In the genomic region with DNA sequence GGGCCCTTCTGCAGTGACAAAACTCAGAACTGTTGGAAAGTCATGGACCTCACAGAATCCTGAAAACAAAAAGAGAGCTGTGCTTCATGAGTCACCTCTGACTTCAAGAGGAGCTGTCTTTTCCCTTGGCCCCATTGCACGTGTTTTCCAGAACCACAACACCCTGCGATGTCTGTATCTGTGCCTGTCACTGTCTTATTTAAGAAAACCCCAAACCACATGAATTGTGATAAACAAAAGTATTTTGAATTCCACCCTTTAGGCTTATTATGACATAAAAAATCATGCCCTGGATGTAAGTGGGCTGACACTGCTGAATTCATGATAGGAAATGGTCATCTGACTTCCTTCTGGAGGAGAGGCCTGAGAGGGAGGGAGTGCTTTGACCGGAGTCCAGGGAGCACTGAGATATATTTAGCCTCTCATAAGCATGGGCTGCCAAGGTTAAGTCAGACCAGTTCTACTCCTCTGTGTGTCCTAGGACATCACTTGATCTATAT, we compare ENCODE assay signal across 10 cellular contexts.
DNase-seq lines count a peak whose midpoint lies in the region; ATAC-seq lines count a peak whose summit lies in the region.
"Had no signal": no experiment of that assay in that cellular context is flagged by ENCODE, and none has a peak within 500 bp of the region (broad histone marks: within the 10 kb centered on the region; RNA-seq: fewer than 3 reads in every experiment).

No MANE protein-coding gene starts in this region.

- no peak for DNase-seq in Right ventricle myocardium inferior (ENCODE audit: missing footprints)
- no peak for DNase-seq in cardiac septum (ENCODE audit: low spot score)
- DNase-seq in amniotic epithelial cell (ENCODE audit: low read depth) = peak; percentile 39
- DNase-seq in mucosa of gallbladder (ENCODE audit: low spot score) = peak; percentile 31
- no peak for DNase-seq in NCI-H1436 treated with DMSO at 0.1 percent for 48 hours (lab: John Stamatoyannopoulos, UW)
- DNase-seq: amygdala, NCI-H82 had no signal

- ATAC-seq in Right ventricle myocardium inferior (peak; percentile 96), GM18517 (IDR thresholded peaks at IDR 0.05; ENCODE audit: unreplicated experiment) (no peak), HG02884 (IDR thresholded peaks at IDR 0.05; ENCODE audit: unreplicated experiment) (no peak)

- H3K36me3 ChIP-seq in urinary bladder (ENCODE audit: insufficient read depth) = no peaks in the 10 kb centered on the region

- intact Hi-C loops in Right ventricle myocardium inferior (cut with DNase I) = loop anchor here (2.0 to 5.0 kb wide), 2 partner anchors 96 to 393 kb away; a partner anchor contains a TSS
- intact Hi-C loops in cardiac septum (cut with DNase I) = loop anchor here (1.0 kb wide), 1 partner anchor 96 kb away; a partner anchor contains a TSS

- no peak overlapping the region for H3K4me3 ChIP-seq in urinary bladder (ENCODE audit: low read depth, low read length)

- peak overlapping the region; percentile 3 for H3K27ac ChIP-seq in urinary bladder (ENCODE audit: low read depth)

- H3K4me1 ChIP-seq in urinary bladder (ENCODE audit: insufficient read depth) = no peaks in the 10 kb centered on the region

- WGBS in urinary bladder = 24% methylated on average over 3 of the region's 3 CpGs

Comparison
In these comparisons a context has a peak if more than half of its experiments do, and no peak if none do; other contexts are left out.
1. DNase-seq: peak in amniotic epithelial cell (single experiment) and mucosa of gallbladder (single experiment); none in Right ventricle myocardium inferior (single experiment), cardiac septum (single experiment) and NCI-H1436 treated with DMSO at 0.1 percent for 48 hours (single experiment).